In the genomic region with DNA sequence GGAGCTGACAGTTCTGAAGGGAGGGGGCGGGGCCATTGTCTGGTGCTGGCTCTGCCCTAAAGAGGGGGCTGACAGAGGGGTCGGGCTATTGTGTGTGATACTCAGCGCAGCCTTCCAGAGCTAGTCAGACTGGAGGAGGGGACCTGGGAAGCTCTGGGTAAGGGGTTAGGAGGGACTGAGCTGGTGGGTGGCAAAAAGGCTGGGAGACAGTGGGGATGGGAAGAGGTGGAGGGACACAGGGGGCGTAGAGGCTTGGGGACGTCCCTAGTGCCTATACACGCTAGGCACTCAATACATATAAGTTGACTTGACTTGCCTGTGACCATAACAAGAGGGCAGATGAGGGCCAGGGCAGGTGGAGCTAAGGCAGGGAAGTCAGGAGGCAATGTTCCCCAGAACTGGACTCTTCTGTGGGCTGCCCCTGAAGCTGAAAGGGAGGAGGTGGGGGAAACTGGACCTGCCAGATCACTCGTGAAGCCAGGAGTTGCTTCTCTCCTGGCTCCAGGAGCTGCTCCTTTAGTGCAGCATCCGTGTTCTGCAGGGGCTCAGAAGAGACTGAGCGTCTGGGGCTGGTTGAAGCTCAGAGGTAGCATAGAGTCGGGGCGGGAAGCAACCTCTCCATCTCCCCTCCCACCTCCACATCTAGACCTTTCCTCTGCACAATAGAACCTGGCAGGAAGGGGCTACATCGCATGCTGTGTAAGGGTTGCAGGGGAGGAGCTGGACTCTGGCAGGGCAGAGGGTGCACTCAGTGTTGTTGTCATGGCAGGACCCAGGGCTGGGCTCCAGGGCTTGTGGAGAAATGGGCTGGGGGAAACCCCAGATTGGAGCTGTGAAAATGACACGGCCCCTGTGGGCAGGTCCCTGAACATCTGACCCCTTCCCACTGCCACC, we compare ENCODE assay signal across 1 cellular context.
TF ChIP-seq lines count a peak whose summit lies in the region.

No MANE protein-coding gene starts in this region.

TF ChIP-seq in GM23338, 12 proteins besides CTCF, POLR2A, EP300 and RAD21 (continued from another document):
- TF ChIP-seq, protein P1, sequence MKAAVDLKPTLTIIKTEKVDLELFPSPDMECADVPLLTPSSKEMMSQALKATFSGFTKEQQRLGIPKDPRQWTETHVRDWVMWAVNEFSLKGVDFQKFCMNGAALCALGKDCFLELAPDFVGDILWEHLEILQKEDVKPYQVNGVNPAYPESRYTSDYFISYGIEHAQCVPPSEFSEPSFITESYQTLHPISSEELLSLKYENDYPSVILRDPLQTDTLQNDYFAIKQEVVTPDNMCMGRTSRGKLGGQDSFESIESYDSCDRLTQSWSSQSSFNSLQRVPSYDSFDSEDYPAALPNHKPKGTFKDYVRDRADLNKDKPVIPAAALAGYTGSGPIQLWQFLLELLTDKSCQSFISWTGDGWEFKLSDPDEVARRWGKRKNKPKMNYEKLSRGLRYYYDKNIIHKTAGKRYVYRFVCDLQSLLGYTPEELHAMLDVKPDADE (IDR thresholded peaks at IDR 0.05): no peak
- TF ChIP-seq EZH2phosphoT487 (IDR thresholded peaks at IDR 0.05; ENCODE audit: unreplicated experiment) (no peak), REST (IDR thresholded peaks at IDR 0.05; ENCODE audit: unreplicated experiment) (no peak), POLR2AphosphoS5 (IDR thresholded peaks at IDR 0.05; ENCODE audit: low read depth) (no peak)
